ENCODE assay signal across 1 cellular context in the genomic region with DNA sequence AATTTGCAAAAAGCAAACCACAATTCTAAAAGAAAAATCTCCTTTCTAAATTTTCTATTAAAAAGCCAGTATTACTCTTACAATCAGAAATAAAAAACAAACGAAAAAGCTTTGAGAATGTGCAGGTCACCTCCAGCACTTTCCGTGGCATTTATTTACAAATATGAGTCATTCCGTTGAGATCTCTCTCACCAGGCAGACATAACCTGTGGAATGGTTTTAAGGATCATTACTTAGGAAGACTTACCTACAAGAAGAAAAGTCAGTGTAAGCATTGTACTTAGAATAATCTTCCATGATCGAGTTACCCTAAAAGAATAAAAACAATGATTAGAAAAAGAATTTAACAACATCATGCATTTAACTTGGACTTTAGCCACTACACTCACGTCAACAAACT.
TF ChIP-seq lines count a peak whose summit lies in the region.

No MANE protein-coding gene starts in this region.

TF ChIP-seq in HepG2, 621 proteins besides CTCF, POLR2A, EP300 and RAD21:
- TF ChIP-seq ZNF33A (CRISPR knock-in tag; IDR thresholded peaks at IDR 0.05; ENCODE audit: borderline replicate concordance), result no peak
- TF ChIP-seq FOSL2 (CRISPR knock-in tag; IDR thresholded peaks at IDR 0.05), result peak; percentile 67
